ENCODE assay signal across 23 cellular contexts in the genomic region with DNA sequence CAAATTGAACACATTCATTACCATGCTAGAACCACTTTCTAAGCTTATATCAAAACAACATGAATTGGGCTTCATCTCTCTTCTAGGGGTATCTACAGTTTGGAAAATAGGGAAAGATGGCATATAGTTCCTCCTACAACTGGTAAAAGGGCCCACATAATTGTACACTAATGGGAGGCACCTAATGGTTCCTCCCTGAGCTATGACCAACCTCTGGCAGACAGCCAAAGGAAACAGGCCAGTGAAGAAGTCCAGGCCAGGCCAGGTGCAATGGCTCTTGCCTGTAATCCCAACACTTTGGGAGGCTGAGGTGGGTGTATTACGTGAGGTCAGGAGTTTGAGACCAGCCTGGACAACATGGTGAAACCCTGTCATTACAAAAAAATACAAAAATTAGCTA. TPM values are rescaled to one million over a fixed set of nuclear protein-coding genes. Genes with fewer than 3 reads are reported as not detected.
DNase-seq lines count a peak whose midpoint lies in the region; ATAC-seq, FAIRE-seq and TF ChIP-seq lines count a peak whose summit lies in the region.
"Had no signal": no experiment of that assay in that cellular context is flagged by ENCODE, and none has a peak within 500 bp of the region (broad histone marks: within the 10 kb centered on the region; RNA-seq: fewer than 3 reads in every experiment).

No MANE protein-coding gene starts in this region.

- POLR2A ChIA-PET in CD8-positive, alpha-beta T cell (lab: Charles Lee), result interaction anchor here (1.4 kb wide), 1 partner anchor 82 kb away, joined by 4 read pairs; a partner anchor contains a TSS

- TF ChIP-seq CTCF in fibroblast of mammary gland (conservative IDR thresholded peaks at IDR 0.05; ENCODE audit: control insufficient read depth, insufficient read depth, low read depth, low read length), result no peak
- no peak for TF ChIP-seq CTCF in CD8-positive, alpha-beta T cell (IDR thresholded peaks at IDR 0.05)
- no peak for TF ChIP-seq CTCF in tibial artery (IDR thresholded peaks at IDR 0.05)

- H3K4me3 Mint-ChIP-seq in CD8-positive, alpha-beta T cell, result no peak overlapping the region
- H3K4me3 Mint-ChIP-seq: activated B cell treated with CpG ODN at 0.5 μM for 24 hours; natural killer cell treated with Interleukin-12 subunit alpha and Interleukin-12 subunit beta and Interleukin-15 and Interleukin-18, amount 100 ng/mL, for 72 hours; stimulated activated naive CD8-positive, alpha-beta T cell treated with anti-CD3 and anti-CD28 coated beads, Interleukin-15, Interleukin-2, amounts not matched to agents 100 ng/mL and 50 ng/mL, for 24 hours had no signal

- H3K4me3 ChIP-seq in fibroblast of mammary gland (ENCODE audit: control insufficient read depth, low read depth, low read length), result no peak overlapping the region
- no peak overlapping the region for H3K4me3 ChIP-seq in small intestine (ENCODE audit: low read depth in 1 of 2, low read length in 2 of 2)
- no peak overlapping the region for H3K4me3 ChIP-seq in CD8-positive, alpha-beta T cell (ENCODE audit: low read depth, low read length)
- H3K4me3 ChIP-seq in tibial artery, result no peak overlapping the region
- H3K4me3 ChIP-seq: lower lobe of right lung had no signal

- H3K36me3 Mint-ChIP-seq in CD8-positive, alpha-beta T cell, result no peaks in the 10 kb centered on the region
- H3K36me3 Mint-ChIP-seq: natural killer cell treated with Interleukin-12 subunit alpha and Interleukin-12 subunit beta and Interleukin-15 and Interleukin-18, amount 100 ng/mL, for 72 hours had no signal

- intact Hi-C loops in CD8-positive, alpha-beta T cell (cut with DNase I, micrococcal nuclease), result no loop called here
- intact Hi-C loops in tibial artery (cut with DNase I; ENCODE audit: low total_unique reads), result no loop called here

- H3K27me3 Mint-ChIP-seq in CD8-positive, alpha-beta T cell (ENCODE audit: low read depth), result no peaks in the 10 kb centered on the region
- H3K27me3 Mint-ChIP-seq: activated B cell treated with CpG ODN at 0.5 μM for 24 hours; stimulated activated naive CD8-positive, alpha-beta T cell treated with anti-CD3 and anti-CD28 coated beads, Interleukin-15, Interleukin-2, amounts not matched to agents 100 ng/mL and 50 ng/mL, for 24 hours had no signal

- H3K4me1 Mint-ChIP-seq in CD8-positive, alpha-beta T cell (ENCODE audit: low read depth), result no peaks in the 10 kb centered on the region
- H3K4me1 Mint-ChIP-seq: activated B cell treated with CpG ODN at 0.5 μM for 24 hours had no signal

- H3K9me3 ChIP-seq in small intestine (ENCODE audit: control insufficient read depth, low read depth), result no peaks in the 10 kb centered on the region
- H3K9me3 ChIP-seq in CD8-positive, alpha-beta T cell (ENCODE audit: low read length), result no peaks in the 10 kb centered on the region
- no peaks in the 10 kb centered on the region for H3K9me3 ChIP-seq in tibial artery
- H3K9me3 ChIP-seq: lower lobe of right lung had no signal

- H3K9me3 Mint-ChIP-seq in CD8-positive, alpha-beta T cell, result no peaks in the 10 kb centered on the region
- H3K9me3 Mint-ChIP-seq: activated B cell treated with CpG ODN at 0.5 μM for 24 hours; natural killer cell treated with Interleukin-12 subunit alpha and Interleukin-12 subunit beta and Interleukin-15 and Interleukin-18, amount 100 ng/mL, for 72 hours; stimulated activated naive CD8-positive, alpha-beta T cell treated with anti-CD3 and anti-CD28 coated beads, Interleukin-15, Interleukin-2, amounts not matched to agents 100 ng/mL and 50 ng/mL, for 24 hours had no signal

- H3K4me1 ChIP-seq in small intestine (ENCODE audit: control insufficient read depth in 2 of 2, insufficient read depth in 1 of 2, low read depth in 1 of 2, low read length in 1 of 2), result no peaks in the 10 kb centered on the region
- no peaks in the 10 kb centered on the region for H3K4me1 ChIP-seq in CD8-positive, alpha-beta T cell (ENCODE audit: insufficient read depth, low read length)
- no peaks in the 10 kb centered on the region for H3K4me1 ChIP-seq in tibial artery
- H3K4me1 ChIP-seq: lower lobe of right lung had no signal

- H3K27me3 ChIP-seq in small intestine (ENCODE audit: control insufficient read depth in 2 of 2, insufficient read depth in 2 of 2, low read length in 2 of 2), result no peaks in the 10 kb centered on the region
- H3K27me3 ChIP-seq in CD8-positive, alpha-beta T cell (ENCODE audit: insufficient read depth, low read length), result no peaks in the 10 kb centered on the region
- no peaks in the 10 kb centered on the region for H3K27me3 ChIP-seq in tibial artery

- no peak overlapping the region for H3K27ac Mint-ChIP-seq in CD8-positive, alpha-beta T cell
- H3K27ac Mint-ChIP-seq: activated B cell treated with CpG ODN at 0.5 μM for 24 hours; natural killer cell treated with Interleukin-12 subunit alpha and Interleukin-12 subunit beta and Interleukin-15 and Interleukin-18, amount 100 ng/mL, for 72 hours; stimulated activated naive CD8-positive, alpha-beta T cell treated with anti-CD3 and anti-CD28 coated beads, Interleukin-15, Interleukin-2, amounts not matched to agents 100 ng/mL and 50 ng/mL, for 24 hours had no signal

- DNase-seq in NCI-H748 (lab: John Stamatoyannopoulos, UW; ENCODE audit: unreplicated experiment) (peak; percentile 63), NCI-H748 treated with DMSO at 0.1 percent for 48 hours (lab: John Stamatoyannopoulos, UW) (no peak), NCI-H226 (peak; percentile 32), fibroblast of mammary gland (ENCODE audit: low read depth) (peak; percentile 10), small intestine (peak; percentile 47), AML-193 (lab: John Stamatoyannopoulos, UW) (no peak), tibial artery (no peak)
- no peak for DNase-seq in CD8-positive, alpha-beta T cell
- DNase-seq: ACHN; activated B cell treated with CpG ODN at 0.5 μM for 24 hours; amniotic stem cell; lower lobe of right lung; NCI-H1417 treated with DMSO at 0.1 percent for 48 hours; NK-92 treated with Interleukin-12 subunit alpha and Interleukin-12 subunit beta, amount 100 ng/mL, for 24 hours had no signal

- WGBS in small intestine, 3 donors, result 90 to 97% (median 96%) methylated on average over 1 of the region's 1 CpG

- H3K36me3 ChIP-seq in small intestine (ENCODE audit: control insufficient read depth in 2 of 2, insufficient read depth in 2 of 2, low read length in 2 of 2) (no peaks in the 10 kb centered on the region), tibial artery (no peaks in the 10 kb centered on the region)
- H3K36me3 ChIP-seq in CD8-positive, alpha-beta T cell (ENCODE audit: insufficient read depth, low read length), result no peaks in the 10 kb centered on the region
- H3K36me3 ChIP-seq: lower lobe of right lung had no signal

- no peak for FAIRE-seq in small intestine (lab: Jason Lieb, UNC)
- FAIRE-seq: endometrium, frontal cortex, urothelium cell line had no signal

- no peak for ATAC-seq in CD8-positive, alpha-beta T cell
- ATAC-seq: lower lobe of right lung; natural killer cell treated with Interleukin-12 subunit alpha and Interleukin-12 subunit beta and Interleukin-15 and Interleukin-18, amount 100 ng/mL, for 72 hours; Right ventricle myocardium inferior had no signal

- H3K27ac ChIP-seq in small intestine (ENCODE audit: low read depth in 1 of 2, low read length in 1 of 2) (no peak overlapping the region), tibial artery (no peak overlapping the region)
- no peak overlapping the region for H3K27ac ChIP-seq in CD8-positive, alpha-beta T cell (ENCODE audit: low read depth, low read length)
- H3K27ac ChIP-seq: KMS-11, lower lobe of right lung had no signal

- CTCF ChIA-PET in CD8-positive, alpha-beta T cell (lab: Charles Lee), result interaction anchor here (1.0 kb wide), 1 partner anchor 8 kb away, joined by 3 read pairs; no protein-coding TSS in a partner anchor

RNA-seq across cellular contexts. Expression of a gene that starts 23.2 kb away (rescaled TPM):
- not detected for polyA plus RNA-seq in small intestine
- total RNA-seq in CD8-positive, alpha-beta T cell, result not detected
- total RNA-seq: activated B cell treated with CpG ODN at 0.5 μM for 24 hours; activated CD8-positive, alpha-beta memory T cell treated with anti-CD3 and anti-CD28 coated beads for 36 hours; frontal cortex; lower lobe of right lung; natural killer cell treated with Interleukin-12 subunit alpha and Interleukin-12 subunit beta and Interleukin-15 and Interleukin-18, amount 100 ng/mL, for 72 hours; Right ventricle myocardium inferior; T-helper 2 cell treated with Interferon-gamma antibody and Interleukin-4, amounts not matched to agents 100 ng/mL and 5 ng/mL, for 36 hours had no signal

RNA-seq across cellular contexts. Expression of a gene that starts 26.0 kb away (rescaled TPM):
- polyA plus RNA-seq in small intestine, result 10 to 100 TPM; 28.9 to 49.6 (median 35.7) TPM
- total RNA-seq in CD8-positive, alpha-beta T cell, result 10 to 100 TPM; 71.8 to 81.9 TPM

RNA-seq across cellular contexts. Expression of a gene that starts 47.2 kb away (rescaled TPM):
- under 1 TPM in 1 of 3 donors, not detected in 2; 0.57 TPM for polyA plus RNA-seq in small intestine
- total RNA-seq in CD8-positive, alpha-beta T cell, result 10 to 100 TPM; 21.3 to 26.7 TPM
- total RNA-seq: frontal cortex, Right ventricle myocardium inferior had no signal

RNA-seq across cellular contexts. Expression of a gene that starts 52.1 kb away (rescaled TPM):
- polyA plus RNA-seq in small intestine, result 10 to 100 TPM; 20.8 to 41.4 (median 20.8) TPM
- 100 to 1,000 TPM; 111 to 113 TPM for total RNA-seq in CD8-positive, alpha-beta T cell

Comparison
In these comparisons a context has a peak if more than half of its experiments do, and no peak if none do; other contexts are left out.
1. DNase-seq: peak in NCI-H748 (single experiment), NCI-H226 (single experiment), fibroblast of mammary gland (single experiment) and small intestine (single experiment); none in NCI-H748 treated with DMSO at 0.1 percent for 48 hours (single experiment), AML-193 (0 of 2), CD8-positive, alpha-beta T cell (0 of 7) and tibial artery (0 of 2).